Comparison of ENCODE assay signal across 8 cellular contexts in genomic region chr11:93198221-93198650, GRCh38. TPM values are rescaled to one million over a fixed set of nuclear protein-coding genes. Genes with fewer than 3 reads are reported as not detected.
DNase-seq lines count a peak whose midpoint lies in the region; ATAC-seq and TF ChIP-seq lines count a peak whose summit lies in the region.

No MANE protein-coding gene starts in this region.

- DNase-seq in M059J (ENCODE audit: low read depth) (peak; percentile 39), chondrocyte (ENCODE audit: low spot score) (no peak), OCI-M1 (lab: John Stamatoyannopoulos, UW) (no peak)

- peaks cover 13% of the 10 kb centered on the region for H3K4me1 Mint-ChIP-seq in chondrocyte (ENCODE audit: low read depth)

- H3K27ac Mint-ChIP-seq in chondrocyte (ENCODE audit: unreplicated experiment), result peak overlapping the region; percentile 96

- ATAC-seq in GM19351 (IDR thresholded peaks at IDR 0.05; ENCODE audit: unreplicated experiment) (no peak), HG02884 (IDR thresholded peaks at IDR 0.05; ENCODE audit: unreplicated experiment) (no peak), HG03159 (IDR thresholded peaks at IDR 0.05; ENCODE audit: unreplicated experiment) (no peak)

- H3K27me3 Mint-ChIP-seq in chondrocyte (ENCODE audit: low read depth), result peaks cover 13% of the 10 kb centered on the region

- H3K4me3 ChIP-seq in GM08714 (ENCODE audit: low read length) (peak overlapping the region; percentile 98), mononuclear cell (ENCODE audit: low read length) (peak overlapping the region; percentile 69)

- H3K4me1 ChIP-seq in mononuclear cell (ENCODE audit: insufficient read depth, low read length), result peaks cover 37% of the 10 kb centered on the region

- H3K27me3 ChIP-seq in mononuclear cell (ENCODE audit: insufficient read depth, low read length), result peaks cover 3% of the 10 kb centered on the region

- no peak for TF ChIP-seq CTCF in chondrocyte (IDR thresholded peaks at IDR 0.05)

- H3K9me3 Mint-ChIP-seq in chondrocyte (ENCODE audit: low read depth), result no peaks in the 10 kb centered on the region

- peaks cover 2% of the 10 kb centered on the region for H3K36me3 Mint-ChIP-seq in chondrocyte (ENCODE audit: low read depth)

- peak overlapping the region; percentile 84 for H3K4me3 Mint-ChIP-seq in chondrocyte (ENCODE audit: unreplicated experiment)

- H3K9me3 ChIP-seq in mononuclear cell (ENCODE audit: low read depth, low read length), result no peaks in the 10 kb centered on the region

RNA-seq across cellular contexts. Expression of gene SLC36A4, which starts 0.4 kb away (rescaled TPM):
- total RNA-seq in M059J (2014; rRNA removed; shearing (Covaris generic)), result 11.1 and 12.0 TPM in 2 replicates
- 16.5 to 28.9 TPM (median 20.9 TPM) in 3 replicates for total RNA-seq in chondrocyte
- total RNA-seq in mononuclear cell, result 34.1 TPM
